8 cellular contexts compared by ENCODE assay signal in genomic region chr11:134037093-134037908, GRCh38. TPM values are rescaled to one million over a fixed set of nuclear protein-coding genes. Genes with fewer than 3 reads are reported as not detected.
DNase-seq lines count a peak whose midpoint lies in the region; ATAC-seq, FAIRE-seq and TF ChIP-seq lines count a peak whose summit lies in the region.

No MANE protein-coding gene starts in this region.

- no peak for TF ChIP-seq RAD21 in A549 (conservative IDR thresholded peaks at IDR 0.05 in 1 of 2, IDR thresholded peaks at IDR 0.05 in 1 of 2)

- H3K4me1 ChIP-seq in A549 (no peaks in the 10 kb centered on the region), adrenal gland (replicated peaks in 1 of 2) (peaks cover 8 to 28% of the 10 kb centered on the region in 2 donors), left ventricle myocardium inferior (peaks cover 96% of the 10 kb centered on the region), rectal smooth muscle tissue (ENCODE audit: control insufficient read depth, insufficient read depth, low read length) (peaks cover 80% of the 10 kb centered on the region)

- H3K27me3 ChIP-seq in adrenal gland = no peaks in the 10 kb centered on the region
- H3K27me3 ChIP-seq in left ventricle myocardium inferior (ENCODE audit: low read depth) = no peaks in the 10 kb centered on the region
- no peaks in the 10 kb centered on the region for H3K27me3 ChIP-seq in rectal smooth muscle tissue (ENCODE audit: control insufficient read depth, insufficient read depth, low read length)

- H3K9ac ChIP-seq in rectal smooth muscle tissue (ENCODE audit: low read length) = peak overlapping the region; percentile 56

- TF ChIP-seq EP300 in A549 (IDR thresholded peaks at IDR 0.05) = no peak

- TF ChIP-seq CTCF in A549 (IDR thresholded peaks at IDR 0.05) (no peak), RWPE1 (conservative IDR thresholded peaks at IDR 0.05; ENCODE audit: low read depth) (no peak), adrenal gland (IDR thresholded peaks at IDR 0.05) (no peak), left ventricle myocardium inferior (IDR thresholded peaks at IDR 0.05; ENCODE audit: borderline replicate concordance) (no peak)

- WGBS in A549 (ENCODE audit: missing lambda C conversion rate) = 47% methylated on average over 13 of the region's 51 CpGs
- 0 to 4% (median 1%) methylated on average over 20 to 51 of the region's 51 CpGs for WGBS in adrenal gland, 4 donors

- ATAC-seq in A549 (peak; percentile 75 to 88), GM18868 (IDR thresholded peaks at IDR 0.05; ENCODE audit: unreplicated experiment) (peak; percentile 52), HG03135 (IDR thresholded peaks at IDR 0.05; ENCODE audit: unreplicated experiment) (peak; percentile 62)

- intact Hi-C loops in adrenal gland (cut with DNase I) = no loop called here
- intact Hi-C loops in left ventricle myocardium inferior (cut with micrococcal nuclease) = no loop called here

- H3K36me3 ChIP-seq in adrenal gland (replicated peaks in 1 of 2) (no peaks in the 10 kb centered on the region), left ventricle myocardium inferior (no peaks in the 10 kb centered on the region), rectal smooth muscle tissue (ENCODE audit: control insufficient read depth, insufficient read depth, low read length) (no peaks in the 10 kb centered on the region)

- peak in 1 of 2 experiments; percentile 15 for DNase-seq in A549 (ENCODE audit: low read depth in 1 of 2, low spot score in 1 of 2)
- peak; percentile 34 for DNase-seq in RWPE1 (ENCODE audit: low spot score)
- DNase-seq in adrenal gland = peak; percentile 67 to 85 (median 79)
- peak; percentile 81 for DNase-seq in left ventricle myocardium inferior
- DNase-seq in SIG-M5 (lab: John Stamatoyannopoulos, UW) = no peak

- POLR2A ChIA-PET in A549 (lab: Yijun Ruan, JAX) = no interaction called here
- POLR2A ChIA-PET in RWPE1 (lab: Yijun Ruan, JAX; ENCODE audit: low non-redundant PET) = no interaction called here

- peak; percentile 22 for TF ChIP-seq POLR2A in A549 (IDR thresholded peaks at IDR 0.05; ENCODE audit: low read length)
- TF ChIP-seq POLR2A in adrenal gland (IDR thresholded peaks at IDR 0.05) = peak; percentile 45 to 51

- H3K4me2 ChIP-seq in A549 = peak overlapping the region; percentile 65

- H3K4me3 ChIP-seq in A549 (peak overlapping the region; percentile 51), adrenal gland (peak overlapping the region in 3 of 4 donors; percentile 12 to 59 (median 36)), left ventricle myocardium inferior (peak overlapping the region; percentile 75), rectal smooth muscle tissue (ENCODE audit: low read length) (peak overlapping the region; percentile 78)

- no peak for FAIRE-seq in A549 (lab: Jason Lieb, UNC)

- H3K27ac ChIP-seq in A549 (peak overlapping the region; percentile 70 to 83), RWPE1 (peak overlapping the region; percentile 58), adrenal gland (peak overlapping the region in 4 of 5 donors; percentile 34 to 93 (median 72)), left ventricle myocardium inferior (replicated peaks) (peak overlapping the region; percentile 92), rectal smooth muscle tissue (ENCODE audit: low read depth, low read length) (peak overlapping the region; percentile 89)

- no peaks in the 10 kb centered on the region for H3K9me3 ChIP-seq in A549
- no peaks in the 10 kb centered on the region for H3K9me3 ChIP-seq in adrenal gland (replicated peaks in 1 of 3)
- no peaks in the 10 kb centered on the region for H3K9me3 ChIP-seq in left ventricle myocardium inferior (replicated peaks)

- CTCF ChIA-PET in A549 (lab: Yijun Ruan, JAX) (interaction anchor here (0.7 kb wide), 1 partner anchor 13 kb away, joined by 3 read pairs; no protein-coding TSS in a partner anchor), RWPE1 (lab: Yijun Ruan, JAX) (interaction anchor here (0.6 to 2.4 kb wide), 2 partner anchors 11 to 109 kb away, joined by 3 to 9 read pairs; no protein-coding TSS in a partner anchor)

TF ChIP-seq in A549, 52 proteins besides CTCF, POLR2A, EP300 and RAD21:
- no peak for TF ChIP-seq HMGXB4 (CRISPR knock-in tag; IDR thresholded peaks at IDR 0.05; ENCODE audit: borderline replicate concordance)
- no peak for TF ChIP-seq FOSB (CRISPR knock-in tag; IDR thresholded peaks at IDR 0.05)
- no peak for TF ChIP-seq ZSCAN20 (CRISPR knock-in tag; IDR thresholded peaks at IDR 0.05)
- TF ChIP-seq PHF8 (IDR thresholded peaks at IDR 0.05; ENCODE audit: borderline replicate concordance, low read depth) = no peak
- TF ChIP-seq E2F6 (IDR thresholded peaks at IDR 0.05; ENCODE audit: borderline replicate concordance, low read depth) = peak; percentile 34; the same call in 1 of the 2 replicates
- no peak for TF ChIP-seq HEYL (CRISPR knock-in tag; IDR thresholded peaks at IDR 0.05)
- no peak for TF ChIP-seq GATA3 (IDR thresholded peaks at IDR 0.05; ENCODE audit: borderline replicate concordance)

RNA-seq across cellular contexts. Expression of gene JAM3, which starts 31.6 kb away (rescaled TPM):
- polyA plus RNA-seq in A549 (2011; rRNA removed) (2.6 and 5.2 TPM in 2 replicates), A549 (2017; fragmentation: RNase III; extraction: RNeasy Plus Mini Kit Qiagen cat#74134 plus additional on column Dnase treatment) (4.0 to 4.6 TPM (median 4.1 TPM) in 3 replicates), adrenal gland (10 to 100 TPM; 18.0 to 24.3 (median 23.3) TPM)
- 1.9 and 2.2 TPM in 2 replicates for polyA plus RNA-seq in A549 (2012; cell fraction: cytosol; rRNA removed)
- 1.5 and 2.4 TPM in 2 replicates for polyA plus RNA-seq in A549 (2012; cell fraction: nucleus; rRNA removed)
- 1.5 and 1.8 TPM in 2 replicates for polyA minus RNA-seq in A549 (2011; rRNA and poly(A)+ RNA removed)
- total RNA-seq in adrenal gland (10 to 100 TPM; 21.2 to 42.2 (median 39.2) TPM), left ventricle myocardium inferior (36.2 TPM)
